ENCODE assay signal across 8 cellular contexts in the genomic region with DNA sequence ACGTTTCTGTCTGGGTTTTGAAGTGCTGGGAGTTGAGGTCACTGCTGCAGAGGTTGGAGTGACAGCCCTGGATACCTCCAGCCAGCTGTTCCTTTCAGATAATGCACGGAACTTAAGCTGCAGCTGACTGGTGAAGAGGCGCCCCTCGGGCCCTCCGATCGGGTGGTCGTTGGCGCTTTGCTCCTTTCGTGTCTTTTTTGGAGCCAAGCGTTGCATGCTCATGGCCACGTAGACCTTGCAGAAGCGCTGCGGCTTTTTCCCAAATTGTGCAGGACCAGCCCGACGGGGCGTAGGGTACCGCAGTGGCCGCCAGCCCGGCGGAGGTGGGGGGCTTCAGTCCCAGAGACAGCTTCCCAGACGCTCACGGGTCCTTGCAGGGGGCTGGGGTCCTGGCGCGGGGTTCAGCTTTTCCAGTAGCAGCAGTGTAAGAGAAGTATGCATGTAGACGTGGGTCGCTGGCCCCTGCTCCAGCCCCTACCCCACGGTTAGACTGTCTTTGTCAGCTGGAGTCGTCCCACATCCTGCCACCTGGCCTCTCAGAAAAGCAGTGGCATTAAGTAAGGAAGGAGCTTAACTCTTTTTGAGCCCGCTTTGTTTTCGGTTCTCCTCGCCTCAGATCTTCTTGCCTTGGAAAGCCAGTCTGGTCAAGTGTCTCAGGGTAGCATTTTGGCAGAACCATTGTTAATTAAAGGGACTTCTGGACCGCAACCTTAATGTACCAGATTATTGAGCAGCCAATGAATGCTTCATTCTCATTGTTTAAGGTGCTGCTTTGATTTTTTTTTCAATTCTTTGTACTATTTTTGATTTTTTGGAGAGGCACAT. TPM values are rescaled to one million over a fixed set of nuclear protein-coding genes. Genes with fewer than 3 reads are reported as not detected.
A peak's percentile ranks its signal among the peaks of the same experiment; 100 is the strongest.
DNase-seq lines count a peak whose midpoint lies in the region; ATAC-seq, FAIRE-seq and TF ChIP-seq lines count a peak whose summit lies in the region.

No MANE protein-coding gene starts in this region.

- peak overlapping the region; percentile 94 for H3K27ac Mint-ChIP-seq in activated naive CD8-positive, alpha-beta T cell treated with anti-CD3 and anti-CD28 coated beads, Interleukin-2, amount 50 U/mL, for 24 hours

- POLR2A ChIA-PET in HCT116 (lab: Charles Lee), result no interaction called here

- DNase-seq in DND-41 (peak; percentile 91), HCT116 (ENCODE audit: low read depth, low spot score) (no peak), NOMO-1 treated with DMSO at 0.1 percent for 48 hours (lab: John Stamatoyannopoulos, UW; ENCODE audit: unreplicated experiment) (peak; percentile 26), right atrium auricular region (ENCODE audit: low spot score) (no peak), sigmoid colon (peak; percentile 77), GM12892 (ENCODE audit: insufficient read length) (no peak), pons (ENCODE audit: low spot score) (no peak)
- no peak for DNase-seq in activated naive CD8-positive, alpha-beta T cell treated with anti-CD3 and anti-CD28 coated beads, Interleukin-2, amount 50 U/mL, for 24 hours

- H3K9me2 ChIP-seq in HCT116 (ENCODE audit: insufficient read depth), result no peaks in the 10 kb centered on the region

- H3K4me1 ChIP-seq in DND-41 (ENCODE audit: insufficient read depth, low read length) (peaks cover 75% of the 10 kb centered on the region), HCT116 (ENCODE audit: control insufficient read depth in 1 of 2, insufficient read depth in 2 of 2, low read length in 2 of 2) (peaks cover 10 to 26% of the 10 kb centered on the region in 2 experiments; a peak in 3 of 4 replicates), right atrium auricular region (peaks cover 0 to 41% of the 10 kb centered on the region in 2 donors), sigmoid colon (peaks cover 0 to 73% (median 57%) of the 10 kb centered on the region in 4 donors)

- no peak for TF ChIP-seq RAD21 in HCT116 (IDR thresholded peaks at IDR 0.05; ENCODE audit: low read depth)

- H3K4me3 ChIP-seq in DND-41 (ENCODE audit: low read depth in 1 of 2, low read length in 2 of 2), result peak overlapping the region; percentile 61 to 83
- peak overlapping the region; percentile 63 to 69 for H3K4me3 ChIP-seq in HCT116 (replicated peaks in 1 of 2; ENCODE audit: low read depth in 1 of 2, low read length in 2 of 2)
- peak overlapping the region; percentile 89 to 93 for H3K4me3 ChIP-seq in right atrium auricular region
- peak overlapping the region; percentile 88 to 96 (median 94) for H3K4me3 ChIP-seq in sigmoid colon

- no peaks in the 10 kb centered on the region for H3K27me3 ChIP-seq in DND-41 (ENCODE audit: insufficient read depth, low read length, poor library complexity)
- H3K27me3 ChIP-seq in HCT116 (ENCODE audit: insufficient read depth, low read length), result no peaks in the 10 kb centered on the region
- no peaks in the 10 kb centered on the region for H3K27me3 ChIP-seq in right atrium auricular region
- H3K27me3 ChIP-seq in sigmoid colon, result no peaks in the 10 kb centered on the region

- 1% methylated on average over 32 of the region's 32 CpGs for WGBS in sigmoid colon, 2 donors

- no peak for TF ChIP-seq POLR2A in HCT116 (IDR thresholded peaks at IDR 0.05; ENCODE audit: borderline replicate concordance, extremely low read depth, insufficient read depth, insufficient read length)
- TF ChIP-seq POLR2A in sigmoid colon (IDR thresholded peaks at IDR 0.05), result no peak
- TF ChIP-seq POLR2A in GM12892 (IDR thresholded peaks at IDR 0.05; ENCODE audit: low read depth, low read length), result no peak

- H3K79me2 ChIP-seq in DND-41 (ENCODE audit: insufficient read depth, low read length) (peaks cover 92% of the 10 kb centered on the region), HCT116 (ENCODE audit: insufficient read depth, low read length) (no peaks in the 10 kb centered on the region)

- TF ChIP-seq CTCF in DND-41 (IDR thresholded peaks at IDR 0.05; ENCODE audit: borderline replicate concordance, extremely low read depth, low read length, poor library complexity, severe bottlenecking), result peak; percentile 11
- no peak for TF ChIP-seq CTCF in HCT116 (IDR thresholded peaks at IDR 0.05 in 2 of 3, conservative IDR thresholded peaks at IDR 0.05 in 1 of 3; ENCODE audit: borderline replicate concordance in 1 of 3, insufficient read depth in 1 of 3, low read depth in 2 of 3, low read length in 2 of 3)
- TF ChIP-seq CTCF in right atrium auricular region (IDR thresholded peaks at IDR 0.05), result no peak
- TF ChIP-seq CTCF in sigmoid colon (IDR thresholded peaks at IDR 0.05), result peak in 1 of 4 experiments; percentile 4

- no TSS peak for BruUV-seq in HCT116 (replicated peaks; lab: Mats Ljungman, UMichigan)

- no peak for TF ChIP-seq EP300 in sigmoid colon (IDR thresholded peaks at IDR 0.05)

- peak overlapping the region; percentile 76 for H3K4me2 ChIP-seq in DND-41 (ENCODE audit: insufficient read depth, low read length)
- H3K4me2 ChIP-seq in HCT116 (ENCODE audit: low read length), result peak overlapping the region; percentile 94

- RAD21 ChIA-PET in HCT116 (lab: Charles Lee; ENCODE audit: low non-redundant PET in 1 of 2, low total read pairs in 2 of 2, uncharacterized antibody in 2 of 2, unreplicated experiment in 2 of 2), result no interaction called here

- H3K4me3 Mint-ChIP-seq in activated naive CD8-positive, alpha-beta T cell treated with anti-CD3 and anti-CD28 coated beads, Interleukin-2, amount 50 U/mL, for 24 hours, result peak overlapping the region; percentile 93

- H3K4me1 Mint-ChIP-seq in activated naive CD8-positive, alpha-beta T cell treated with anti-CD3 and anti-CD28 coated beads, Interleukin-2, amount 50 U/mL, for 24 hours, result peaks cover 47% of the 10 kb centered on the region

- peaks cover 60% of the 10 kb centered on the region for H3K36me3 ChIP-seq in DND-41 (ENCODE audit: insufficient read depth, low read length)
- H3K36me3 ChIP-seq in HCT116 (ENCODE audit: control insufficient read depth in 1 of 2, insufficient read depth in 2 of 2, low read length in 2 of 2), result no peaks in the 10 kb centered on the region
- H3K36me3 ChIP-seq in right atrium auricular region, result no peaks in the 10 kb centered on the region
- peaks cover 0 to 6% (median 0%) of the 10 kb centered on the region in 4 donors for H3K36me3 ChIP-seq in sigmoid colon

- H3K9me3 ChIP-seq in DND-41 (ENCODE audit: insufficient read depth, low read length, severe bottlenecking) (no peaks in the 10 kb centered on the region), HCT116 (ENCODE audit: control insufficient read depth in 1 of 2, insufficient read depth in 1 of 2, low read depth in 1 of 2, low read length in 2 of 2) (no peaks in the 10 kb centered on the region), right atrium auricular region (no peaks in the 10 kb centered on the region), sigmoid colon (no peaks in the 10 kb centered on the region)

- no peaks in the 10 kb centered on the region for H3K27me3 Mint-ChIP-seq in activated naive CD8-positive, alpha-beta T cell treated with anti-CD3 and anti-CD28 coated beads, Interleukin-2, amount 50 U/mL, for 24 hours

- CTCF ChIA-PET in HCT116 (lab: Charles Lee), result interaction anchor here (0.8 to 2.2 kb wide), 7 partner anchors 13 to 160 kb away, joined by 3 to 8 read pairs (median 4); no protein-coding TSS in a partner anchor

- peaks cover 55% of the 10 kb centered on the region for H3K36me3 Mint-ChIP-seq in activated naive CD8-positive, alpha-beta T cell treated with anti-CD3 and anti-CD28 coated beads, Interleukin-2, amount 50 U/mL, for 24 hours (ENCODE audit: low read depth)

- ATAC-seq in DND-41 (ENCODE audit: insufficient read depth, low read depth) (peak; percentile 79), HCT116 (no peak)
- ATAC-seq in activated naive CD8-positive, alpha-beta T cell treated with anti-CD3 and anti-CD28 coated beads, Interleukin-2, amount 50 U/mL, for 24 hours, result peak; percentile 8

- no peak for FAIRE-seq in GM12892 (lab: Jason Lieb, UNC)

- H2AFZ ChIP-seq in DND-41 (ENCODE audit: low read depth, low read length) (peak overlapping the region; percentile 56), HCT116 (ENCODE audit: low read depth, low read length, poor library complexity, severe bottlenecking) (no peak overlapping the region)

- peaks cover 32% of the 10 kb centered on the region; the same call in 1 of the 2 replicates for H4K20me1 ChIP-seq in DND-41 (ENCODE audit: insufficient read depth, low read length)
- H4K20me1 ChIP-seq in HCT116 (ENCODE audit: insufficient read depth), result no peaks in the 10 kb centered on the region

- no peaks in the 10 kb centered on the region for H3K9me3 Mint-ChIP-seq in activated naive CD8-positive, alpha-beta T cell treated with anti-CD3 and anti-CD28 coated beads, Interleukin-2, amount 50 U/mL, for 24 hours

- H3K27ac ChIP-seq in DND-41 (ENCODE audit: low read length) (peak overlapping the region; percentile 92), HCT116 (ENCODE audit: low read depth, low read length) (no peak overlapping the region; the same call in 1 of the 2 replicates), right atrium auricular region (peak overlapping the region; percentile 81 to 89), sigmoid colon (peak overlapping the region; percentile 88 to 97 (median 94))

- H3K9ac ChIP-seq in DND-41 (ENCODE audit: low read depth, low read length) (peak overlapping the region; percentile 92), HCT116 (ENCODE audit: low read length) (peak overlapping the region; percentile 70)

- intact Hi-C loops in HCT116 (cut with micrococcal nuclease) (loop anchor here (1.0 to 5.0 kb wide), 3 partner anchors 67 to 239 kb away; a partner anchor contains a TSS), sigmoid colon (cut with DNase I) (loop anchor here (1.0 to 10.0 kb wide), 6 partner anchors 18 to 537 kb away; a partner anchor contains a TSS)

TF ChIP-seq in HCT116, 20 proteins besides CTCF, POLR2A, EP300 and RAD21 (continues in another document):
- TF ChIP-seq TCF7L2 (IDR thresholded peaks at IDR 0.05; ENCODE audit: borderline replicate concordance, extremely low read depth, insufficient read depth, insufficient read length), result no peak

RNA-seq across cellular contexts. Expression of a gene that starts 0.8 kb away (rescaled TPM):
- 4.4 TPM for total RNA-seq in HCT116 (2021; ENCODE audit: unreplicated experiment)
- polyA plus RNA-seq in HCT116 (2012), result 1.5 and 1.7 TPM in 2 replicates
- 10 to 100 TPM in 1 of 2 donors, 1 to 10 TPM in 1; 8.5 to 14.5 TPM for total RNA-seq in right atrium auricular region
- total RNA-seq in sigmoid colon, result 10 to 100 TPM; 14.6 to 37.6 (median 21.0) TPM
- 10 to 100 TPM; 11.4 to 49.9 (median 18.7) TPM for polyA plus RNA-seq in sigmoid colon
- 172 TPM for polyA plus RNA-seq in GM12892 (2012; ENCODE audit: missing spikeins)

Comparison
In these comparisons a context has a peak if more than half of its experiments do, and no peak if none do; other contexts are left out.
1. DNase-seq: peak in DND-41 (single experiment), NOMO-1 treated with DMSO at 0.1 percent for 48 hours (single experiment) and sigmoid colon (single experiment); none in HCT116 (single experiment), activated naive CD8-positive, alpha-beta T cell treated with anti-CD3 and anti-CD28 coated beads, Interleukin-2, amount 50 U/mL, for 24 hours (single experiment), right atrium auricular region (single experiment), GM12892 (single experiment) and pons (single experiment).
2. Peak in every context shown above with its lines, with median percentiles within 50 percentile points of each other: H3K4me3 ChIP-seq.